8 cellular contexts compared by ENCODE assay signal in the genomic region with DNA sequence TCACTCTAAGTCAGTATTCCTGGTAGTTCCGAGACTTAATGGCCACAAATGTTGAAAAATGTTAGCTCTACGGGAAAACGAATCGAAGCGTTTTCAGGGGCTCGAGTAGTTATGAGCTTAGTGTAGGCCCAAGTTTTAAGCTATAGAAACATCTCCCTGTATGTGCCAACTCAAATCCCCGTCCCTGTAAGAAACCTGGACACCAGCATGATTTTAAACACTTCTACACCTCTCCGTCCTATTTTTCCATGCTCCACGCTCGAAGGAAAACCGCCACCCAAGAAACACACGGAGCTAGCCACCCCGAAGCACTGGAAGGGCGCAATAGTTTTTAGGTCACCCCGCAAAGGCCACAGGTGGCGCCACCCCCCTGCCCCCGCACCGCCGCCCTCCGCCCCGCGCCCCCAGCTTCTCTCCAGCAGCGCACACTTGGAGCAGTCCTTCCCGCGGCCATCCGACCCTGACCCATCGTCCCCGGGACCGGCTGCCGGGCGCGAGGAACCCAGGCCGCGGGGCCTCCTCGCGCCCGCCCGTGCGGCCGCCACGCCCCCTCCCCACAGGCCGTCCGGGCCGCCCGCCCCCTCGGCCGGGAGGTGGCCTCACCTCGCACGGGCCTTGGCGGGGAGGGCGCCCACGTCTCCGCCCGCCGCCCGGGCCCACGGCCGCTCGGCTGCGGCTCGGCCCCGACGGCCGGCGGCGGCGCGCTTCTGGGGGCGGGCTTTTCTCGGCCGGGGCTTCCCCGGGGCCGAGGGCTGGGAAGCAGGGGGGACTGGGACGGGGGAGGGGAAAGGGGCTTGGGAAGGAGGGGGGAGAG. TPM values are rescaled to one million over a fixed set of nuclear protein-coding genes. Genes with fewer than 3 reads are reported as not detected.
DNase-seq lines count a peak whose midpoint lies in the region; ATAC-seq, FAIRE-seq and TF ChIP-seq lines count a peak whose summit lies in the region.

No MANE protein-coding gene starts in this region.

- peak; percentile 60 for ATAC-seq in HG02885 (IDR thresholded peaks at IDR 0.05; ENCODE audit: poor library complexity, unreplicated experiment)
- peak; percentile 69 to 77 (median 75) for ATAC-seq in psoas muscle

- H3K27me3 ChIP-seq in psoas muscle (ENCODE audit: insufficient read depth in 3 of 3, low read length in 2 of 3): no peaks in the 10 kb centered on the region

- H3K9me3 Mint-ChIP-seq in activated naive CD4-positive, alpha-beta T cell treated with anti-CD3 and anti-CD28 coated beads, Interleukin-2, amount 50 U/mL, for 24 hours: no peaks in the 10 kb centered on the region

- peak overlapping the region; percentile 95 for H3K27ac ChIP-seq in psoas muscle

- H3K36me3 ChIP-seq in psoas muscle (ENCODE audit: insufficient read depth in 1 of 2, low read depth in 1 of 2): peaks cover 0 to 4% of the 10 kb centered on the region in 2 donors

- DNase-seq in AG08395 (ENCODE audit: low spot score): peak; percentile 15
- DNase-seq in GM13977 (ENCODE audit: low spot score): peak; percentile 41
- DNase-seq in NCI-H69 (lab: John Stamatoyannopoulos, UW): peak; percentile 94
- DNase-seq in cardiac septum (ENCODE audit: low spot score): peak; percentile 82
- peak; percentile 66 to 76 for DNase-seq in psoas muscle
- DNase-seq in frontal cortex (ENCODE audit: low spot score in 2 of 2): no peak

- no peaks in the 10 kb centered on the region for H3K9me3 ChIP-seq in psoas muscle

- H3K4me1 Mint-ChIP-seq in activated naive CD4-positive, alpha-beta T cell treated with anti-CD3 and anti-CD28 coated beads, Interleukin-2, amount 50 U/mL, for 24 hours: peaks cover 42% of the 10 kb centered on the region

- no peaks in the 10 kb centered on the region for H3K27me3 Mint-ChIP-seq in activated naive CD4-positive, alpha-beta T cell treated with anti-CD3 and anti-CD28 coated beads, Interleukin-2, amount 50 U/mL, for 24 hours

- no peak for FAIRE-seq in frontal cortex (lab: Jason Lieb, UNC)

- H3K4me3 Mint-ChIP-seq in activated naive CD4-positive, alpha-beta T cell treated with anti-CD3 and anti-CD28 coated beads, Interleukin-2, amount 50 U/mL, for 24 hours: peak overlapping the region; percentile 97

- no peaks in the 10 kb centered on the region for H3K36me3 Mint-ChIP-seq in activated naive CD4-positive, alpha-beta T cell treated with anti-CD3 and anti-CD28 coated beads, Interleukin-2, amount 50 U/mL, for 24 hours

- H3K4me3 ChIP-seq in psoas muscle: peak overlapping the region; percentile 79

- intact Hi-C loops in cardiac septum (cut with DNase I): loop anchor here (2.0 kb wide), 1 partner anchor 22 kb away; no protein-coding TSS in a partner anchor
- intact Hi-C loops in psoas muscle (cut with DNase I): no loop called here

- TF ChIP-seq CTCF in GM13977 (IDR thresholded peaks at IDR 0.05; ENCODE audit: extremely low read depth, insufficient read depth, missing control alignments) (no peak), psoas muscle (IDR thresholded peaks at IDR 0.05) (peak; percentile 12)

- 0 to 2% (median 0%) methylated on average over 43 to 74 of the region's 74 CpGs for WGBS in psoas muscle, 3 donors

- in situ Hi-C loops in GM13977 (cut with MboI; ENCODE audit: low pct_unique_long_range_greater_than_20kb, low sequenced_read_pairs, unreplicated experiment): no loop called here

- peak overlapping the region; percentile 100 for H3K27ac Mint-ChIP-seq in activated naive CD4-positive, alpha-beta T cell treated with anti-CD3 and anti-CD28 coated beads, Interleukin-2, amount 50 U/mL, for 24 hours

- H3K4me1 ChIP-seq in psoas muscle: peaks cover 6% of the 10 kb centered on the region

RNA-seq across cellular contexts. Expression of gene R3HDM2, which starts 0.5 kb away (rescaled TPM):
- total RNA-seq in cardiac septum (77.7 TPM), psoas muscle (10 to 100 TPM; 41.4 to 64.9 (median 45.0) TPM), frontal cortex (17.1 TPM)
- 10 to 100 TPM; 12.1 to 22.6 (median 20.9) TPM for polyA plus RNA-seq in psoas muscle

RNA-seq across cellular contexts. Expression of gene INHBC, which starts 4.3 kb away (rescaled TPM):
- total RNA-seq in cardiac septum (not detected), psoas muscle (under 1 TPM in 2 of 4 donors, not detected in 2; 0.18 to 0.21 TPM), frontal cortex (not detected)
- under 1 TPM in 1 of 3 donors, not detected in 2; 0.05 TPM for polyA plus RNA-seq in psoas muscle

RNA-seq across cellular contexts. Expression of gene INHBE, which starts 24.8 kb away (rescaled TPM):
- total RNA-seq in cardiac septum (0.73 TPM), psoas muscle (1 to 10 TPM in 2 of 4 donors, under 1 TPM in 2; 0.23 to 6.8 (median 2.1) TPM), frontal cortex (not detected)
- 1 to 10 TPM in 1 of 3 donors, under 1 TPM in 2; 0.18 to 1.4 (median 0.18) TPM for polyA plus RNA-seq in psoas muscle

RNA-seq across cellular contexts. Expression of gene GLI1, which starts 29.3 kb away (rescaled TPM):
- total RNA-seq in cardiac septum (0.83 TPM), psoas muscle (under 1 TPM in 3 of 4 donors, not detected in 1; 0.07 to 0.86 (median 0.61) TPM), frontal cortex (under 0.01 TPM)
- polyA plus RNA-seq in psoas muscle: under 1 TPM; 0.21 to 0.34 (median 0.23) TPM

RNA-seq across cellular contexts. Expression of gene ARHGAP9, which starts 49.3 kb away (rescaled TPM):
- total RNA-seq in cardiac septum (5.9 TPM), psoas muscle (1 to 10 TPM; 1.3 to 5.4 (median 4.1) TPM), frontal cortex (1.2 TPM)
- 1 to 10 TPM in 2 of 3 donors, under 1 TPM in 1; 0.91 to 2.0 (median 1.4) TPM for polyA plus RNA-seq in psoas muscle

Comparison
In these comparisons a context has a peak if more than half of its experiments do, and no peak if none do; other contexts are left out.
1. DNase-seq: peak in AG08395 (single experiment), GM13977 (single experiment), NCI-H69 (single experiment), cardiac septum (single experiment) and psoas muscle (2 of 2); none in frontal cortex (0 of 2).